In genomic region chr5:61048534-61048933, GRCh38 we compare ENCODE assay signal across 14 cellular contexts.
DNase-seq lines count a peak whose midpoint lies in the region; ATAC-seq and TF ChIP-seq lines count a peak whose summit lies in the region.
"Had no signal": no experiment of that assay in that cellular context is flagged by ENCODE, and none has a peak within 500 bp of the region (broad histone marks: within the 10 kb centered on the region; RNA-seq: fewer than 3 reads in every experiment).

No MANE protein-coding gene starts in this region.

- H3K27ac Mint-ChIP-seq in HFFc6, result peak overlapping the region; percentile 63
- H3K27ac Mint-ChIP-seq: activated naive CD8-positive, alpha-beta T cell treated with anti-CD3 and anti-CD28 coated beads, Interleukin-2, amount 10 ng/mL, durations not matched to agents 7 days and 5 days; memory B cell had no signal

- peaks cover 0 to 8% (median 0%) of the 10 kb centered on the region in 4 donors for H3K9me3 ChIP-seq in right lobe of liver
- H3K9me3 ChIP-seq: vagina had no signal

- peaks cover 7% of the 10 kb centered on the region; the same call in 1 of the 2 replicates for H3K9me3 Mint-ChIP-seq in HFFc6

- H3K4me1 ChIP-seq in foreskin keratinocyte, result peaks cover 41% of the 10 kb centered on the region
- H3K4me1 ChIP-seq in right lobe of liver, result no peaks in the 10 kb centered on the region
- H3K4me1 ChIP-seq: BLaER1 had no signal

- peaks cover 55% of the 10 kb centered on the region for H3K4me1 Mint-ChIP-seq in HFFc6 (ENCODE audit: low read depth)

- H3K4me3 ChIP-seq in right lobe of liver, result no peak overlapping the region
- H3K4me3 ChIP-seq: BLaER1, vagina had no signal

- TF ChIP-seq CTCF in HFFc6 (IDR thresholded peaks at IDR 0.05), result no peak
- no peak for TF ChIP-seq CTCF in foreskin keratinocyte (conservative IDR thresholded peaks at IDR 0.05)
- no peak for TF ChIP-seq CTCF in right lobe of liver (IDR thresholded peaks at IDR 0.05)

- no peaks in the 10 kb centered on the region for H3K27me3 ChIP-seq in foreskin keratinocyte
- no peaks in the 10 kb centered on the region for H3K27me3 ChIP-seq in right lobe of liver
- H3K27me3 ChIP-seq: BLaER1, vagina had no signal

- in situ Hi-C loops in ACHN (cut with HindIII; ENCODE audit: low pct_ligation_motif_present, low pct_unique_long_range_greater_than_20kb, low sequenced_read_pairs), result no loop called here

- ATAC-seq in foreskin keratinocyte, result peak; percentile 81
- no peak for ATAC-seq in GM21825 (IDR thresholded peaks at IDR 0.05; ENCODE audit: unreplicated experiment)
- ATAC-seq in right lobe of liver, result no peak

- 24% methylated on average over 1 of the region's 1 CpG for WGBS in right lobe of liver (ENCODE audit: insufficient coverage, low coverage, low lambda C conversion rate, missing lambda C conversion rate)

- peak overlapping the region; percentile 3; the same call in 1 of the 2 replicates for H3K4me3 Mint-ChIP-seq in HFFc6
- H3K4me3 Mint-ChIP-seq: activated naive CD8-positive, alpha-beta T cell treated with anti-CD3 and anti-CD28 coated beads, Interleukin-2, amount 10 ng/mL, durations not matched to agents 7 days and 5 days; memory B cell had no signal

- H3K27ac ChIP-seq in foreskin keratinocyte, result no peak overlapping the region
- H3K27ac ChIP-seq in right lobe of liver, result no peak overlapping the region
- H3K27ac ChIP-seq: BLaER1, vagina had no signal

- DNase-seq in ACHN (peak; percentile 78), HFFc6 (peak; percentile 83), amniotic epithelial cell (ENCODE audit: low read depth) (peak; percentile 80), foreskin keratinocyte (peak; percentile 78 to 90), NCI-H1417 treated with DMSO at 0.1 percent for 48 hours (lab: John Stamatoyannopoulos, UW) (no peak), NCI-H2081 (lab: John Stamatoyannopoulos, UW) (no peak), right lobe of liver (no peak)
- DNase-seq: activated naive CD8-positive, alpha-beta T cell treated with anti-CD3 and anti-CD28 coated beads, Interleukin-2, amount 10 ng/mL, durations not matched to agents 7 days and 5 days; effector memory CD4-positive, alpha-beta T cell; NCI-H2227 treated with DMSO at 0.1 percent for 48 hours had no signal

- intact Hi-C loops in right lobe of liver (cut with DNase I), result no loop called here

- no peaks in the 10 kb centered on the region for H3K27me3 Mint-ChIP-seq in HFFc6 (ENCODE audit: insufficient read depth)
- H3K27me3 Mint-ChIP-seq: activated naive CD8-positive, alpha-beta T cell treated with anti-CD3 and anti-CD28 coated beads, Interleukin-2, amount 10 ng/mL, durations not matched to agents 7 days and 5 days; memory B cell had no signal

- TF ChIP-seq POLR2A in right lobe of liver (IDR thresholded peaks at IDR 0.05), result no peak

- H3K36me3 ChIP-seq in right lobe of liver, result no peaks in the 10 kb centered on the region
- H3K36me3 ChIP-seq: BLaER1, vagina had no signal

- H3K36me3 Mint-ChIP-seq in HFFc6 (ENCODE audit: low read depth), result peaks cover 17% of the 10 kb centered on the region; the same call in 1 of the 2 replicates

Comparison
In these comparisons a context has a peak if more than half of its experiments do, and no peak if none do; other contexts are left out.
1. DNase-seq: peak in ACHN (single experiment), HFFc6 (single experiment), amniotic epithelial cell (single experiment) and foreskin keratinocyte (2 of 2); none in NCI-H1417 treated with DMSO at 0.1 percent for 48 hours (single experiment), NCI-H2081 (0 of 2) and right lobe of liver (0 of 3).